Comparison of ENCODE assay signal across 9 cellular contexts in genomic region chr7:42906181-42906580, GRCh38.
"Had no signal": no experiment of that assay in that cellular context is flagged by ENCODE, and none has a peak within 500 bp of the region (broad histone marks: within the 10 kb centered on the region; RNA-seq: fewer than 3 reads in every experiment).

No MANE protein-coding gene starts in this region.

- H3K4me3 Mint-ChIP-seq: GM23338, H9, HFFc6 had no signal

- ATAC-seq: GM23338, HCT116 had no signal

- H3K9me3 ChIP-seq: HAP-1 had no signal

- H3K27ac ChIP-seq: GM23248 had no signal

- DNase-seq: GM23248, GOT3, H7, H9, HCEC 1CT, HFFc6 had no signal

- H3K27ac Mint-ChIP-seq: GM23338, HFFc6 had no signal

- H3K4me3 ChIP-seq: GM23248, GM23338, HAP-1 had no signal

- H3K9me3 Mint-ChIP-seq: GM23338, H9, HFFc6 had no signal

- H3K4me1 ChIP-seq: HAP-1 had no signal
